16 cellular contexts compared by ENCODE assay signal in the genomic region with DNA sequence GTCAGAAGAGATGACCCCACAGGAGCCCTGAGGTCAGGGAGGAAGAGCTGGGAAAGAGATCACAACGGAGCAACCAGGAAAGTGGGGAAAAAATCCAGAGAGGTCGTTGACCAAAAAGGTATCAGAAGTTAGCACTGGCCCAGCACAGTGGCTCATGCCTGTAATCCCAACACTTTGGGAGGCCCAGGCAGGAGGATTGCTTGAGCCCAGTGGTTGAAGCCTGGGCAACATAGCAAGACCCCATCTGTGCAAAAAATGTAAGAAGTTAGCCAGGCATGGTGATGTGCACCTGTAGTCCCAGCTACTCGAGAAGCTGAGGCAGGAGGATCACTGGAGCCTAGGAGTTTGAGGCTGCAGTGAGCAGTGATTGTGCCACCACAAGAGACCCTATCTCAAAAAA.
DNase-seq lines count a peak whose midpoint lies in the region; ATAC-seq and TF ChIP-seq lines count a peak whose summit lies in the region.
"Had no signal": no experiment of that assay in that cellular context is flagged by ENCODE, and none has a peak within 500 bp of the region (broad histone marks: within the 10 kb centered on the region; RNA-seq: fewer than 3 reads in every experiment).

No MANE protein-coding gene starts in this region.

- H3K4me3 Mint-ChIP-seq in Calu3 (ENCODE audit: low read depth, unreplicated experiment), result peak overlapping the region; percentile 7
- H3K4me3 Mint-ChIP-seq in central memory CD8-positive, alpha-beta T cell, result no peak overlapping the region
- H3K4me3 Mint-ChIP-seq: CD4-positive, alpha-beta memory T cell; GM23338 had no signal

- no TSS peak for BruUV-seq in Calu3 (replicated peaks; lab: Mats Ljungman, UMichigan)
- BruUV-seq in PC-3 (replicated peaks; lab: Mats Ljungman, UMichigan), result no TSS peak

- intact Hi-C loops in Calu3 (cut with micrococcal nuclease; ENCODE audit: unreplicated experiment) (no loop called here), PC-3 (cut with micrococcal nuclease) (loop anchor here (5.0 kb wide), 1 partner anchor 121 kb away; a partner anchor contains a TSS), breast epithelium (cut with DNase I; ENCODE audit: low total_unique reads) (no loop called here)

- H3K36me3 Mint-ChIP-seq in Calu3 (ENCODE audit: insufficient read depth, unreplicated experiment), result peaks cover 32% of the 10 kb centered on the region
- H3K36me3 Mint-ChIP-seq in central memory CD8-positive, alpha-beta T cell (ENCODE audit: insufficient read depth), result peaks cover 8% of the 10 kb centered on the region
- H3K36me3 Mint-ChIP-seq: CD4-positive, alpha-beta memory T cell had no signal

- TF ChIP-seq CTCF in Calu3 (IDR thresholded peaks at IDR 0.05; ENCODE audit: unreplicated experiment) (no peak), PC-3 (conservative IDR thresholded peaks at IDR 0.05; ENCODE audit: low read depth, low read length) (no peak), breast epithelium (IDR thresholded peaks at IDR 0.05) (no peak)

- H3K9me3 ChIP-seq in PC-3 (ENCODE audit: low read length) (no peaks in the 10 kb centered on the region), breast epithelium (no peaks in the 10 kb centered on the region)
- H3K9me3 ChIP-seq: HAP-1 had no signal

- no peaks in the 10 kb centered on the region for H4K20me1 ChIP-seq in PC-3 (ENCODE audit: low read length)

- no peak overlapping the region for H3K4me2 ChIP-seq in PC-3 (ENCODE audit: low read length)
- H3K4me2 ChIP-seq: GM23338 had no signal

- no peak for TF ChIP-seq POLR2A in breast epithelium (IDR thresholded peaks at IDR 0.05)

- no peaks in the 10 kb centered on the region for H3K9me2 ChIP-seq in PC-3 (replicated peaks; ENCODE audit: low read length)

- DNase-seq in Calu3 (no peak), PC-3 (no peak), NCI-H524 (lab: John Stamatoyannopoulos, UW) (no peak), breast epithelium (ENCODE audit: low spot score in 2 of 2) (no peak)
- no peak for DNase-seq in central memory CD8-positive, alpha-beta T cell (ENCODE audit: low spot score in 2 of 2)
- DNase-seq: C1 segment of cervical spinal cord; CD4-positive, alpha-beta memory T cell; COR-L47; DMS 273 treated with DMSO at 0.1 percent for 48 hours; DMS79; EL; GDM1 had no signal

- H3K27me3 Mint-ChIP-seq in Calu3 (ENCODE audit: unreplicated experiment), result no peaks in the 10 kb centered on the region
- no peaks in the 10 kb centered on the region for H3K27me3 Mint-ChIP-seq in central memory CD8-positive, alpha-beta T cell

- no peak overlapping the region for H3K4me3 ChIP-seq in PC-3 (ENCODE audit: low read length)
- no peak overlapping the region for H3K4me3 ChIP-seq in breast epithelium
- H3K4me3 ChIP-seq: GM12878, GM23338, HAP-1 had no signal

- H3K27ac ChIP-seq in PC-3 (ENCODE audit: low read length), result peak overlapping the region; percentile 71; the same call in 1 of the 2 replicates
- H3K27ac ChIP-seq in breast epithelium, result no peak overlapping the region

- H2AFZ ChIP-seq in PC-3 (ENCODE audit: low read length), result no peak overlapping the region
- H2AFZ ChIP-seq: GM23338 had no signal

- H3K4me1 ChIP-seq in PC-3 (ENCODE audit: insufficient read depth, low read length) (peaks cover 30% of the 10 kb centered on the region), breast epithelium (no peaks in the 10 kb centered on the region)
- H3K4me1 ChIP-seq: HAP-1 had no signal

- peaks cover 31% of the 10 kb centered on the region for H3K4me1 Mint-ChIP-seq in Calu3 (ENCODE audit: low read depth, unreplicated experiment)
- peaks cover 11% of the 10 kb centered on the region for H3K4me1 Mint-ChIP-seq in central memory CD8-positive, alpha-beta T cell

- H3F3A ChIP-seq in PC-3 (ENCODE audit: low read length, unreplicated experiment), result no peaks in the 10 kb centered on the region

- no peaks in the 10 kb centered on the region for H3K27me3 ChIP-seq in PC-3 (ENCODE audit: low read length)
- H3K27me3 ChIP-seq in breast epithelium, result no peaks in the 10 kb centered on the region

- POLR2A ChIA-PET in PC-3 (lab: Charles Lee; ENCODE audit: unreplicated experiment), result no interaction called here

- no peak overlapping the region for H3K9ac ChIP-seq in PC-3 (ENCODE audit: low read length)

- peak overlapping the region; percentile 27 for H3K27ac Mint-ChIP-seq in Calu3 (ENCODE audit: unreplicated experiment)
- peak overlapping the region; percentile 4 for H3K27ac Mint-ChIP-seq in central memory CD8-positive, alpha-beta T cell (ENCODE audit: low read depth)
- H3K27ac Mint-ChIP-seq: CD4-positive, alpha-beta memory T cell; GM23338 had no signal

- H3K9me3 Mint-ChIP-seq in Calu3 (ENCODE audit: low read depth, unreplicated experiment), result no peaks in the 10 kb centered on the region
- H3K9me3 Mint-ChIP-seq in central memory CD8-positive, alpha-beta T cell, result no peaks in the 10 kb centered on the region
- H3K9me3 Mint-ChIP-seq: GM23338 had no signal

- CTCF ChIA-PET in Calu3 (lab: Charles Lee) (no interaction called here), PC-3 (lab: Charles Lee) (no interaction called here)

- H3K79me2 ChIP-seq in PC-3 (ENCODE audit: low read length), result no peaks in the 10 kb centered on the region

- ATAC-seq in PC-3 (no peak), GM21390 (IDR thresholded peaks at IDR 0.05; ENCODE audit: unreplicated experiment) (no peak)
- no peak for ATAC-seq in central memory CD8-positive, alpha-beta T cell (replicated peaks; ENCODE audit: extremely low read depth, poor library complexity, severe bottlenecking)
- ATAC-seq: GM12878 had no signal

- H3K36me3 ChIP-seq in PC-3 (ENCODE audit: low read depth, low read length), result peaks cover 3% of the 10 kb centered on the region; the same call in 1 of the 2 replicates
- H3K36me3 ChIP-seq in breast epithelium, result no peaks in the 10 kb centered on the region
- H3K36me3 ChIP-seq: HAP-1 had no signal
